1 cellular context compared by ENCODE assay signal in genomic region chr15:75678324-75678690, GRCh38. TPM values are rescaled to one million over a fixed set of nuclear protein-coding genes. Genes with fewer than 3 reads are reported as not detected.
"Had no signal": no experiment of that assay in that cellular context is flagged by ENCODE, and none has a peak within 500 bp of the region (broad histone marks: within the 10 kb centered on the region; RNA-seq: fewer than 3 reads in every experiment).

No MANE protein-coding gene starts in this region.

RNA-seq across cellular contexts. Expression of gene CSPG4, which starts 34.3 kb away (rescaled TPM):
- total RNA-seq: naive thymus-derived CD4-positive, alpha-beta T cell had no signal
